8 cellular contexts compared by ENCODE assay signal in the genomic region with DNA sequence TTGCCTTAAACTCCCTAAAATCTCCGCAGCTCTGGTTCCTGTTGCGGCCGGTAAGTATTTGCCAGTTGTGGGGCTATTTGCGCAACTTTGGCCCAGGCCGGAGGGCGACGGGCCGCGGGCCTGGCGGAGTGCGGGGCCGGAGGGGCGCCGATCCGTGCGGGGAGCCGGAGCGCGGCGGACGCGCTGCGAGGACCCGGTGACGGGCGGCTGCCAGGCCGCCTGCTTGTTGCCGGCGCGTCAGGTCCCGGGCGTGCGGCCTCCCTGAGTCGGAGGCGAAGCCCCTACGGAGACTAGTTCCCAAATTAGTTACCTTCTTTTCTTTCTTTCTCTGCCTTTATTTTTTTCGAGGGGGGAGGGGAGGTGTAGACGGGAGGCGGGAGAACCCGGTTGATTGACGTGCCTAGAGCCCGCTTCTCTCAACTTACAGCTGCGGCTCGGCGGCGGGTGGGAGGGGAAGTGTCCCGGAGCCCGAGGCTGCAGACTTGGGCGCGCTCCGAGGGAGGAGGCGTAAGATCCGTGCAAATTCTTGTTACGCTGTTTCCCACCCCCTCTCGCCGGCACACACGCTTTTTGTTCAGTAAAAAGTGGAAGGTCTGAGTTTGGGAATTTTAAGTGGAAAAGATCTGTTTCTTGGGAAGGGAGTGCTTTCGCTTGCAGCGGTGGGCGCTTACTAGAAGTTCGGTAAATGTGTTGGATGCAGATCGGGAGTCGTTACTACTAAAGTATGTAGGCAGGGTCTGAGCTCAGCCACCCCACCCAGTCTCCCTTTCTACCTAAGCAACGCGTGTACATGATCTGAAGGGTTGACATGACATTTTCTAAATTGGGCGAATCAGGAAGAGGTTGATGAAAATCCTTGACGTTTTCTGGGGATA. TPM values are rescaled to one million over a fixed set of nuclear protein-coding genes. Genes with fewer than 3 reads are reported as not detected.
A peak's percentile ranks its signal among the peaks of the same experiment; 100 is the strongest.
DNase-seq lines count a peak whose midpoint lies in the region; ATAC-seq and TF ChIP-seq lines count a peak whose summit lies in the region.

No MANE protein-coding gene starts in this region.

- no peak for TF ChIP-seq CTCF in type B pancreatic cell (conservative IDR thresholded peaks at IDR 0.05)

- H3K4me3 Mint-ChIP-seq in T-helper 1 cell treated with Interleukin-12 subunit alpha and Interleukin-12 subunit beta and Interleukin-4 antibody, amounts not matched to agents 30 μg/mL and 1 μg/mL, for 36 hours, result peak overlapping the region; percentile 100
- H3K4me3 Mint-ChIP-seq in type B pancreatic cell, result peak overlapping the region; percentile 93

- peak overlapping the region; percentile 100 for H3K27ac Mint-ChIP-seq in T-helper 1 cell treated with Interleukin-12 subunit alpha and Interleukin-12 subunit beta and Interleukin-4 antibody, amounts not matched to agents 30 μg/mL and 1 μg/mL, for 36 hours
- peak overlapping the region; percentile 95 for H3K27ac Mint-ChIP-seq in type B pancreatic cell

- intact Hi-C loops in left ventricle myocardium superior (cut with micrococcal nuclease) (no loop called here), posterior vena cava (cut with DNase I) (no loop called here)

- ATAC-seq in HG02610 (IDR thresholded peaks at IDR 0.05; ENCODE audit: unreplicated experiment) (peak; percentile 31), left ventricle myocardium superior (peak; percentile 61)

- peaks cover 26% of the 10 kb centered on the region for H3K36me3 Mint-ChIP-seq in T-helper 1 cell treated with Interleukin-12 subunit alpha and Interleukin-12 subunit beta and Interleukin-4 antibody, amounts not matched to agents 30 μg/mL and 1 μg/mL, for 36 hours (ENCODE audit: low read depth)
- H3K36me3 Mint-ChIP-seq in type B pancreatic cell, result peaks cover 3% of the 10 kb centered on the region

- H3K9me3 Mint-ChIP-seq in T-helper 1 cell treated with Interleukin-12 subunit alpha and Interleukin-12 subunit beta and Interleukin-4 antibody, amounts not matched to agents 30 μg/mL and 1 μg/mL, for 36 hours, result no peaks in the 10 kb centered on the region
- no peaks in the 10 kb centered on the region for H3K9me3 Mint-ChIP-seq in type B pancreatic cell

- H3K27me3 Mint-ChIP-seq in T-helper 1 cell treated with Interleukin-12 subunit alpha and Interleukin-12 subunit beta and Interleukin-4 antibody, amounts not matched to agents 30 μg/mL and 1 μg/mL, for 36 hours (ENCODE audit: low read depth), result no peaks in the 10 kb centered on the region
- H3K27me3 Mint-ChIP-seq in type B pancreatic cell, result no peaks in the 10 kb centered on the region

- DNase-seq in ELF-1 (ENCODE audit: low read depth, low spot score) (peak; percentile 94), NCI-H146 (lab: John Stamatoyannopoulos, UW) (peak; percentile 71), amniotic stem cell (lab: John Stamatoyannopoulos, UW) (peak; percentile 80), left ventricle myocardium superior (peak; percentile 93), posterior vena cava (ENCODE audit: low spot score) (peak; percentile 96), type B pancreatic cell (ENCODE audit: extremely low spot score, unreplicated experiment) (peak; percentile 86)

- peaks cover 58% of the 10 kb centered on the region for H3K4me1 Mint-ChIP-seq in T-helper 1 cell treated with Interleukin-12 subunit alpha and Interleukin-12 subunit beta and Interleukin-4 antibody, amounts not matched to agents 30 μg/mL and 1 μg/mL, for 36 hours (ENCODE audit: low read depth)
- H3K4me1 Mint-ChIP-seq in type B pancreatic cell (ENCODE audit: unreplicated experiment), result peaks cover 56% of the 10 kb centered on the region

RNA-seq across cellular contexts. Expression of a gene that starts 0.6 kb away (rescaled TPM):
- total RNA-seq in left ventricle myocardium superior (23.7 TPM), posterior vena cava (10 to 100 TPM; 34.7 to 34.8 TPM), type B pancreatic cell (ENCODE audit: low replicate concordance) (33.5 and 43.2 TPM in 2 replicates)

RNA-seq across cellular contexts. Expression of a gene that starts 1.5 kb away (rescaled TPM):
- total RNA-seq in left ventricle myocardium superior (17.1 TPM), posterior vena cava (10 to 100 TPM; 13.3 to 14.1 TPM), type B pancreatic cell (ENCODE audit: low replicate concordance) (7.6 and 11.3 TPM in 2 replicates)

RNA-seq across cellular contexts. Expression of a gene that starts 35.4 kb away (rescaled TPM):
- 13.8 TPM for total RNA-seq in left ventricle myocardium superior
- total RNA-seq in posterior vena cava, result 10 to 100 TPM; 32.7 to 49.0 TPM
- 1.5 and 1.9 TPM in 2 replicates for total RNA-seq in type B pancreatic cell (ENCODE audit: low replicate concordance)

RNA-seq across cellular contexts. Expression of a gene that starts 39.8 kb away (rescaled TPM):
- total RNA-seq in left ventricle myocardium superior (0.30 TPM), posterior vena cava (1 to 10 TPM; 2.4 to 3.1 TPM), type B pancreatic cell (ENCODE audit: low replicate concordance) (0.52 and 1.4 TPM in 2 replicates)

RNA-seq across cellular contexts. Expression of a gene that starts 44.6 kb away (rescaled TPM):
- total RNA-seq in left ventricle myocardium superior, result not detected
- total RNA-seq in posterior vena cava, result under 1 TPM; 0.62 to 0.65 TPM
- 0.57 and 0.70 TPM in 2 replicates for total RNA-seq in type B pancreatic cell (ENCODE audit: low replicate concordance)

Comparison
In these comparisons a context has a peak if more than half of its experiments do, and no peak if none do; other contexts are left out.
1. Peak in every context shown above with its lines: DNase-seq and ATAC-seq.